In genomic region chr3:25007974-25008658, GRCh38 we compare ENCODE assay signal across 10 cellular contexts.
A peak's percentile ranks its signal among the peaks of the same experiment; 100 is the strongest.
DNase-seq lines count a peak whose midpoint lies in the region; ATAC-seq and TF ChIP-seq lines count a peak whose summit lies in the region.
"Had no signal": no experiment of that assay in that cellular context is flagged by ENCODE, and none has a peak within 500 bp of the region (broad histone marks: within the 10 kb centered on the region; RNA-seq: fewer than 3 reads in every experiment).

No MANE protein-coding gene starts in this region.

- ATAC-seq in GM21360 (IDR thresholded peaks at IDR 0.05; ENCODE audit: unreplicated experiment) (peak; percentile 98), HG03354 (IDR thresholded peaks at IDR 0.05; ENCODE audit: poor library complexity, severe bottlenecking, unreplicated experiment) (peak; percentile 99)
- ATAC-seq in activated T-cell treated with anti-CD3 and anti-CD28 coated beads, Interleukin-2, amount 50 U/mL, for 72 hours (replicated peaks in 1 of 2) = no peak

- H3K9ac ChIP-seq in fibroblast of lung (ENCODE audit: insufficient read depth, low read length) = no peak overlapping the region

- no peaks in the 10 kb centered on the region for H3K79me2 ChIP-seq in fibroblast of lung (ENCODE audit: control insufficient read depth, insufficient read depth, low read length)

- no peaks in the 10 kb centered on the region for H3K27me3 Mint-ChIP-seq in activated T-cell treated with anti-CD3 and anti-CD28 coated beads, Interleukin-2, amount 50 U/mL, for 72 hours (ENCODE audit: low read depth)

- no peaks in the 10 kb centered on the region for H3K4me1 ChIP-seq in fibroblast of lung (ENCODE audit: control insufficient read depth, extremely low read depth, insufficient read depth, low read length)

- DNase-seq in AG09309 (ENCODE audit: low read depth) = peak; percentile 14
- peak; percentile 63 to 70 for DNase-seq in fibroblast of lung (ENCODE audit: low read depth in 2 of 2)
- DNase-seq in T-helper 1 cell = no peak
- no peak for DNase-seq in activated T-cell treated with anti-CD3 and anti-CD28 coated beads, Interleukin-2, amount 50 U/mL, for 72 hours
- no peak for DNase-seq in stimulated activated CD4-positive, alpha-beta T cell treated with anti-CD3 and anti-CD28 coated beads, Interleukin-15, amount 100 ng/mL, for 24 hours
- DNase-seq in activated CD4-positive, alpha-beta T cell treated with anti-CD3 and anti-CD28 coated beads for 4 hours = no peak
- DNase-seq: effector CD8-positive, alpha-beta T cell; sigmoid colon had no signal

- H3K9me3 ChIP-seq in fibroblast of lung (ENCODE audit: control insufficient read depth, insufficient read depth, low read depth, low read length) = no peaks in the 10 kb centered on the region
- H3K9me3 ChIP-seq: sigmoid colon had no signal

- H3K27ac ChIP-seq in fibroblast of lung (ENCODE audit: insufficient read depth, low read length) = no peak overlapping the region

- H3K36me3 ChIP-seq in fibroblast of lung (ENCODE audit: control insufficient read depth, insufficient read depth, low read length) = no peaks in the 10 kb centered on the region
- H3K36me3 ChIP-seq: sigmoid colon had no signal

- H3K4me1 Mint-ChIP-seq in activated T-cell treated with anti-CD3 and anti-CD28 coated beads, Interleukin-2, amount 50 U/mL, for 72 hours (ENCODE audit: low read depth) = no peaks in the 10 kb centered on the region

- H3K27me3 ChIP-seq in fibroblast of lung (ENCODE audit: control insufficient read depth, insufficient read depth, low read length) = no peaks in the 10 kb centered on the region
- H3K27me3 ChIP-seq: sigmoid colon had no signal

- no peaks in the 10 kb centered on the region for H3K36me3 Mint-ChIP-seq in activated T-cell treated with anti-CD3 and anti-CD28 coated beads, Interleukin-2, amount 50 U/mL, for 72 hours (ENCODE audit: insufficient read depth in 2 of 2)

- H3K4me3 ChIP-seq in AG09309 (ENCODE audit: control insufficient read depth, low read depth, low read length) (no peak overlapping the region), fibroblast of lung (replicated peaks in 1 of 4; ENCODE audit: control extremely low read depth in 1 of 4, insufficient read depth in 1 of 4, low read depth in 3 of 4, low read length in 4 of 4) (no peak overlapping the region)
- H3K4me3 ChIP-seq: sigmoid colon had no signal

- H2AFZ ChIP-seq in fibroblast of lung (ENCODE audit: low read length) = no peak overlapping the region

- H4K20me1 ChIP-seq in fibroblast of lung (ENCODE audit: control insufficient read depth, extremely low read depth, insufficient read depth, low read length) = no peaks in the 10 kb centered on the region

- H3K27ac Mint-ChIP-seq in activated T-cell treated with anti-CD3 and anti-CD28 coated beads, Interleukin-2, amount 50 U/mL, for 72 hours = no peak overlapping the region

- H3K4me2 ChIP-seq in fibroblast of lung (ENCODE audit: extremely low read depth, insufficient read depth, low read length) = no peak overlapping the region

- no peaks in the 10 kb centered on the region for H3K9me3 Mint-ChIP-seq in activated T-cell treated with anti-CD3 and anti-CD28 coated beads, Interleukin-2, amount 50 U/mL, for 72 hours

- H3K4me3 Mint-ChIP-seq in activated T-cell treated with anti-CD3 and anti-CD28 coated beads, Interleukin-2, amount 50 U/mL, for 72 hours = no peak overlapping the region

- TF ChIP-seq CTCF in AG09309 (IDR thresholded peaks at IDR 0.05; ENCODE audit: control insufficient read depth, insufficient read depth, low read depth, low read length, missing control alignments) (no peak), fibroblast of lung (conservative IDR thresholded peaks at IDR 0.05 in 1 of 2, IDR thresholded peaks at IDR 0.05 in 1 of 2; ENCODE audit: low read depth in 1 of 2, low read length in 2 of 2) (no peak)

Comparison
In these comparisons a context has a peak if more than half of its experiments do, and no peak if none do; other contexts are left out.
1. DNase-seq: peak in AG09309 (single experiment) and fibroblast of lung (2 of 2); none in T-helper 1 cell (0 of 5), activated T-cell treated with anti-CD3 and anti-CD28 coated beads, Interleukin-2, amount 50 U/mL, for 72 hours (0 of 2), stimulated activated CD4-positive, alpha-beta T cell treated with anti-CD3 and anti-CD28 coated beads, Interleukin-15, amount 100 ng/mL, for 24 hours (single experiment) and activated CD4-positive, alpha-beta T cell treated with anti-CD3 and anti-CD28 coated beads for 4 hours (0 of 2).
2. ATAC-seq: peak in GM21360 (single experiment) and HG03354 (single experiment); none in activated T-cell treated with anti-CD3 and anti-CD28 coated beads, Interleukin-2, amount 50 U/mL, for 72 hours (0 of 2).